Comparison of ENCODE assay signal across 1 cellular context in genomic region chr12:112294793-112295192, GRCh38.
TF ChIP-seq lines count a peak whose summit lies in the region.

No MANE protein-coding gene starts in this region.

TF ChIP-seq in GM12878, 131 proteins besides CTCF, POLR2A, EP300 and RAD21 (continued from another document):
- TF ChIP-seq ZBTB40 (IDR thresholded peaks at IDR 0.05; ENCODE audit: borderline replicate concordance) = no peak
- no peak for TF ChIP-seq SUZ12 (IDR thresholded peaks at IDR 0.05; ENCODE audit: unreplicated experiment)
- TF ChIP-seq ELK1 (IDR thresholded peaks at IDR 0.05; ENCODE audit: low read depth, low read length) = no peak
- no peak for TF ChIP-seq BMI1 (IDR thresholded peaks at IDR 0.05; ENCODE audit: borderline replicate concordance)
- no peak for TF ChIP-seq CBFB (IDR thresholded peaks at IDR 0.05; ENCODE audit: low read depth)
- TF ChIP-seq BCLAF1 (IDR thresholded peaks at IDR 0.05) = no peak
- TF ChIP-seq, protein P1, sequence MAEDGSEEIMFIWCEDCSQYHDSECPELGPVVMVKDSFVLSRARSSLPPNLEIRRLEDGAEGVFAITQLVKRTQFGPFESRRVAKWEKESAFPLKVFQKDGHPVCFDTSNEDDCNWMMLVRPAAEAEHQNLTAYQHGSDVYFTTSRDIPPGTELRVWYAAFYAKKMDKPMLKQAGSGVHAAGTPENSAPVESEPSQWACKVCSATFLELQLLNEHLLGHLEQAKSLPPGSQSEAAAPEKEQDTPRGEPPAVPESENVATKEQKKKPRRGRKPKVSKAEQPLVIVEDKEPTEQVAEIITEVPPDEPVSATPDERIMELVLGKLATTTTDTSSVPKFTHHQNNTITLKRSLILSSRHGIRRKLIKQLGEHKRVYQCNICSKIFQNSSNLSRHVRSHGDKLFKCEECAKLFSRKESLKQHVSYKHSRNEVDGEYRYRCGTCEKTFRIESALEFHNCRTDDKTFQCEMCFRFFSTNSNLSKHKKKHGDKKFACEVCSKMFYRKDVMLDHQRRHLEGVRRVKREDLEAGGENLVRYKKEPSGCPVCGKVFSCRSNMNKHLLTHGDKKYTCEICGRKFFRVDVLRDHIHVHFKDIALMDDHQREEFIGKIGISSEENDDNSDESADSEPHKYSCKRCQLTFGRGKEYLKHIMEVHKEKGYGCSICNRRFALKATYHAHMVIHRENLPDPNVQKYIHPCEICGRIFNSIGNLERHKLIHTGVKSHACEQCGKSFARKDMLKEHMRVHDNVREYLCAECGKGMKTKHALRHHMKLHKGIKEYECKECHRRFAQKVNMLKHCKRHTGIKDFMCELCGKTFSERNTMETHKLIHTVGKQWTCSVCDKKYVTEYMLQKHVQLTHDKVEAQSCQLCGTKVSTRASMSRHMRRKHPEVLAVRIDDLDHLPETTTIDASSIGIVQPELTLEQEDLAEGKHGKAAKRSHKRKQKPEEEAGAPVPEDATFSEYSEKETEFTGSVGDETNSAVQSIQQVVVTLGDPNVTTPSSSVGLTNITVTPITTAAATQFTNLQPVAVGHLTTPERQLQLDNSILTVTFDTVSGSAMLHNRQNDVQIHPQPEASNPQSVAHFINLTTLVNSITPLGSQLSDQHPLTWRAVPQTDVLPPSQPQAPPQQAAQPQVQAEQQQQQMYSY (CRISPR knock-in tag; IDR thresholded peaks at IDR 0.05) = no peak
- TF ChIP-seq USF1 (IDR thresholded peaks at IDR 0.05; ENCODE audit: borderline replicate concordance, extremely low read length, insufficient read depth, low read depth, low read length) = no peak
- no peak for TF ChIP-seq ZNF384 (IDR thresholded peaks at IDR 0.05; ENCODE audit: borderline replicate concordance, low read depth, low read length)
- TF ChIP-seq CREB1 (IDR thresholded peaks at IDR 0.05; ENCODE audit: low read depth) = no peak
- TF ChIP-seq, protein P2, sequence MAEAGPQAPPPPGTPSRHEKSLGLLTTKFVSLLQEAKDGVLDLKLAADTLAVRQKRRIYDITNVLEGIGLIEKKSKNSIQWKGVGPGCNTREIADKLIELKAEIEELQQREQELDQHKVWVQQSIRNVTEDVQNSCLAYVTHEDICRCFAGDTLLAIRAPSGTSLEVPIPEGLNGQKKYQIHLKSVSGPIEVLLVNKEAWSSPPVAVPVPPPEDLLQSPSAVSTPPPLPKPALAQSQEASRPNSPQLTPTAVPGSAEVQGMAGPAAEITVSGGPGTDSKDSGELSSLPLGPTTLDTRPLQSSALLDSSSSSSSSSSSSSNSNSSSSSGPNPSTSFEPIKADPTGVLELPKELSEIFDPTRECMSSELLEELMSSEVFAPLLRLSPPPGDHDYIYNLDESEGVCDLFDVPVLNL (IDR thresholded peaks at IDR 0.05; ENCODE audit: low read depth, low read length) = no peak
- TF ChIP-seq CHD1 (IDR thresholded peaks at IDR 0.05; ENCODE audit: low read depth, low read length) = no peak
- no peak for TF ChIP-seq BCL11A (IDR thresholded peaks at IDR 0.05; ENCODE audit: low read depth, low read length)
